ENCODE assay signal across 1 cellular context in the genomic region with DNA sequence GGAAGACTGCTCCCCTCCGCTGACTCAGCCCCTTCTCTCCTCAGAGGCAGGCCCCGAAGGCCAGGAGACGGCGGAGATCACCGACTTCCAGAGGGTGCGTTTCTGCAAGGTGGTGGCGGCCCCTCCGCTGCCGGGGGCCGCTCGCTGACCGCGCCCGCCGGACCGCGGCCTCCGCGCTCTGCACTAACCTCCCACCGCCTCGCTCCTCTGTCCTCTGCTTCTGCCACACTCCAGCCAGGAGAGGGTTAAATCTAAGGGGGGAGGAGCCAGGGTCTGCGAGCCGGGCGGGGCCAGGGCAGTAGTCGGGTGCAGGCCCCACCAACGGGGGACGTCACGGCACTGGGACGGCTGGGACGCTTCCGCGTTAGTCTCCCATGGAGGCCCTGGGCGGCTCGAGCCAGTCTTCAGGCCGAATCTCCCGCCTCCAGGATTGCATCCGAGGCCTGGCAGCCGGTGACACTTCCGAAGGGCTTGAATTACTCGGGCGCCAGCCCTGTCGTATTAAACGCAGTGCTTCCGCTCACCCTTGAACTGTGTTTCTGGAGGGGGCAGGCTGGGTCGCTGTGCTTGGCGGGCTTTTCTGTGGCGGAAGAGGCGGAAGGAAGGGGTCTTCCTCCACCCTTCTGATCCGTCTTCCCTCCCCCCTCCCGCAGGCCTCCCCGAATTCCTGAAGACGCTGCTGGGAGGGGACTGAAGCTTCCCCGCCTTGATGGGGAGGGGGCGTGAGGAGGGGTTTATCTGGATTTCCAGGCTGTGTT.
A peak's percentile ranks its signal among the peaks of the same experiment; 100 is the strongest.
TF ChIP-seq lines count a peak whose summit lies in the region.

No MANE protein-coding gene starts in this region.

TF ChIP-seq in K562, 482 proteins besides CTCF, POLR2A, EP300 and RAD21 (continued from another document and continues in another):
- TF ChIP-seq, protein P1, sequence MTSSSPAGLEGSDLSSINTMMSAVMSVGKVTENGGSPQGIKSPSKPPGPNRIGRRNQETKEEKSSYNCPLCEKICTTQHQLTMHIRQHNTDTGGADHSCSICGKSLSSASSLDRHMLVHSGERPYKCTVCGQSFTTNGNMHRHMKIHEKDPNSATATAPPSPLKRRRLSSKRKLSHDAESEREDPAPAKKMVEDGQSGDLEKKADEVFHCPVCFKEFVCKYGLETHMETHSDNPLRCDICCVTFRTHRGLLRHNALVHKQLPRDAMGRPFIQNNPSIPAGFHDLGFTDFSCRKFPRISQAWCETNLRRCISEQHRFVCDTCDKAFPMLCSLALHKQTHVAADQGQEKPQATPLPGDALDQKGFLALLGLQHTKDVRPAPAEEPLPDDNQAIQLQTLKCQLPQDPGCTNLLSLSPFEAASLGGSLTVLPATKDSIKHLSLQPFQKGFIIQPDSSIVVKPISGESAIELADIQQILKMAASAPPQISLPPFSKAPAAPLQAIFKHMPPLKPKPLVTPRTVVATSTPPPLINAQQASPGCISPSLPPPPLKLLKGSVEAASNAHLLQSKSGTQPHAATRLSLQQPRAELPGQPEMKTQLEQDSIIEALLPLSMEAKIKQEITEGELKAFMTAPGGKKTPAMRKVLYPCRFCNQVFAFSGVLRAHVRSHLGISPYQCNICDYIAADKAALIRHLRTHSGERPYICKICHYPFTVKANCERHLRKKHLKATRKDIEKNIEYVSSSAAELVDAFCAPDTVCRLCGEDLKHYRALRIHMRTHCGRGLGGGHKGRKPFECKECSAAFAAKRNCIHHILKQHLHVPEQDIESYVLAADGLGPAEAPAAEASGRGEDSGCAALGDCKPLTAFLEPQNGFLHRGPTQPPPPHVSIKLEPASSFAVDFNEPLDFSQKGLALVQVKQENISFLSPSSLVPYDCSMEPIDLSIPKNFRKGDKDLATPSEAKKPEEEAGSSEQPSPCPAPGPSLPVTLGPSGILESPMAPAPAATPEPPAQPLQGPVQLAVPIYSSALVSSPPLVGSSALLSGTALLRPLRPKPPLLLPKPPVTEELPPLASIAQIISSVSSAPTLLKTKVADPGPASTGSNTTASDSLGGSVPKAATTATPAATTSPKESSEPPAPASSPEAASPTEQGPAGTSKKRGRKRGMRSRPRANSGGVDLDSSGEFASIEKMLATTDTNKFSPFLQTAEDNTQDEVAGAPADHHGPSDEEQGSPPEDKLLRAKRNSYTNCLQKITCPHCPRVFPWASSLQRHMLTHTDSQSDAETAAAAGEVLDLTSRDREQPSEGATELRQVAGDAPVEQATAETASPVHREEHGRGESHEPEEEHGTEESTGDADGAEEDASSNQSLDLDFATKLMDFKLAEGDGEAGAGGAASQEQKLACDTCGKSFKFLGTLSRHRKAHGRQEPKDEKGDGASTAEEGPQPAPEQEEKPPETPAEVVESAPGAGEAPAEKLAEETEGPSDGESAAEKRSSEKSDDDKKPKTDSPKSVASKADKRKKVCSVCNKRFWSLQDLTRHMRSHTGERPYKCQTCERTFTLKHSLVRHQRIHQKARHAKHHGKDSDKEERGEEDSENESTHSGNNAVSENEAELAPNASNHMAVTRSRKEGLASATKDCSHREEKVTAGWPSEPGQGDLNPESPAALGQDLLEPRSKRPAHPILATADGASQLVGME (CRISPR knock-in tag; IDR thresholded peaks at IDR 0.05) = peak; percentile 70; the same call in 1 of the 2 replicates
- no peak for TF ChIP-seq TEAD2 (tag; IDR thresholded peaks at IDR 0.05)
- no peak for TF ChIP-seq NR2C2 (CRISPR knock-in tag; IDR thresholded peaks at IDR 0.05)
- TF ChIP-seq NR2C2 (tag; IDR thresholded peaks at IDR 0.05) = peak; percentile 85
- no peak for TF ChIP-seq ZNF699 (CRISPR knock-in tag; IDR thresholded peaks at IDR 0.05; ENCODE audit: insufficient replicate concordance)
- TF ChIP-seq ELF1 (tag; IDR thresholded peaks at IDR 0.05) = peak; percentile 93
- TF ChIP-seq, protein P2, sequence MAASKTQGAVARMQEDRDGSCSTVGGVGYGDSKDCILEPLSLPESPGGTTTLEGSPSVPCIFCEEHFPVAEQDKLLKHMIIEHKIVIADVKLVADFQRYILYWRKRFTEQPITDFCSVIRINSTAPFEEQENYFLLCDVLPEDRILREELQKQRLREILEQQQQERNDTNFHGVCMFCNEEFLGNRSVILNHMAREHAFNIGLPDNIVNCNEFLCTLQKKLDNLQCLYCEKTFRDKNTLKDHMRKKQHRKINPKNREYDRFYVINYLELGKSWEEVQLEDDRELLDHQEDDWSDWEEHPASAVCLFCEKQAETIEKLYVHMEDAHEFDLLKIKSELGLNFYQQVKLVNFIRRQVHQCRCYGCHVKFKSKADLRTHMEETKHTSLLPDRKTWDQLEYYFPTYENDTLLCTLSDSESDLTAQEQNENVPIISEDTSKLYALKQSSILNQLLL (CRISPR knock-in tag; IDR thresholded peaks at IDR 0.05; ENCODE audit: borderline replicate concordance) = no peak
- TF ChIP-seq ZNF316 (IDR thresholded peaks at IDR 0.05) = peak; percentile 89
- TF ChIP-seq RBM22 (IDR thresholded peaks at IDR 0.05; ENCODE audit: low read depth, low read length, poor library complexity, severe bottlenecking) = peak; percentile 87
- no peak for TF ChIP-seq ZNF282 (CRISPR knock-in tag; IDR thresholded peaks at IDR 0.05)
- no peak; the same call in 1 of the 2 replicates for TF ChIP-seq TRIM28 (IDR thresholded peaks at IDR 0.05)
- 0 out of 2 replicates have a peak, but pooled peaks have one; percentile 19 for TF ChIP-seq NR4A1 (CRISPR knock-in tag; IDR thresholded peaks at IDR 0.05)
- peak; percentile 54; the same call in 1 of the 2 replicates for TF ChIP-seq NR4A1 (tag; IDR thresholded peaks at IDR 0.05)
- TF ChIP-seq, protein P3, sequence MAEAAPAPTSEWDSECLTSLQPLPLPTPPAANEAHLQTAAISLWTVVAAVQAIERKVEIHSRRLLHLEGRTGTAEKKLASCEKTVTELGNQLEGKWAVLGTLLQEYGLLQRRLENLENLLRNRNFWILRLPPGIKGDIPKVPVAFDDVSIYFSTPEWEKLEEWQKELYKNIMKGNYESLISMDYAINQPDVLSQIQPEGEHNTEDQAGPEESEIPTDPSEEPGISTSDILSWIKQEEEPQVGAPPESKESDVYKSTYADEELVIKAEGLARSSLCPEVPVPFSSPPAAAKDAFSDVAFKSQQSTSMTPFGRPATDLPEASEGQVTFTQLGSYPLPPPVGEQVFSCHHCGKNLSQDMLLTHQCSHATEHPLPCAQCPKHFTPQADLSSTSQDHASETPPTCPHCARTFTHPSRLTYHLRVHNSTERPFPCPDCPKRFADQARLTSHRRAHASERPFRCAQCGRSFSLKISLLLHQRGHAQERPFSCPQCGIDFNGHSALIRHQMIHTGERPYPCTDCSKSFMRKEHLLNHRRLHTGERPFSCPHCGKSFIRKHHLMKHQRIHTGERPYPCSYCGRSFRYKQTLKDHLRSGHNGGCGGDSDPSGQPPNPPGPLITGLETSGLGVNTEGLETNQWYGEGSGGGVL (CRISPR knock-in tag; IDR thresholded peaks at IDR 0.05) = no peak
- TF ChIP-seq TBL1XR1 (IDR thresholded peaks at IDR 0.05; ENCODE audit: low read length in 2 of 2) = no peak; a peak in 1 of 4 replicates
- 0 out of 2 replicates have a peak, but pooled peaks have one; percentile 12 for TF ChIP-seq ZNF76 (CRISPR knock-in tag; IDR thresholded peaks at IDR 0.05; ENCODE audit: borderline replicate concordance)
- TF ChIP-seq NONO (IDR thresholded peaks at IDR 0.05; ENCODE audit: low read depth in 2 of 2, low read length in 1 of 2) = 0 out of 4 replicates have a peak, but pooled peaks of 1 of the 2 experiments have one; percentile 53
- TF ChIP-seq, protein P4, sequence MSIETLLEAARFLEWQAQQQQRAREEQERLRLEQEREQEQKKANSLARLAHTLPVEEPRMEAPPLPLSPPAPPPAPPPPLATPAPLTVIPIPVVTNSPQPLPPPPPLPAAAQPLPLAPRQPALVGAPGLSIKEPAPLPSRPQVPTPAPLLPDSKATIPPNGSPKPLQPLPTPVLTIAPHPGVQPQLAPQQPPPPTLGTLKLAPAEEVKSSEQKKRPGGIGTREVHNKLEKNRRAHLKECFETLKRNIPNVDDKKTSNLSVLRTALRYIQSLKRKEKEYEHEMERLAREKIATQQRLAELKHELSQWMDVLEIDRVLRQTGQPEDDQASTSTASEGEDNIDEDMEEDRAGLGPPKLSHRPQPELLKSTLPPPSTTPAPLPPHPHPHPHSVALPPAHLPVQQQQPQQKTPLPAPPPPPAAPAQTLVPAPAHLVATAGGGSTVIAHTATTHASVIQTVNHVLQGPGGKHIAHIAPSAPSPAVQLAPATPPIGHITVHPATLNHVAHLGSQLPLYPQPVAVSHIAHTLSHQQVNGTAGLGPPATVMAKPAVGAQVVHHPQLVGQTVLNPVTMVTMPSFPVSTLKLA (conservative IDR thresholded peaks at IDR 0.05) = peak; percentile 36 to 76; a peak in 3 of 4 replicates
- peak in 1 of 2 experiments; percentile 52; a peak in 1 of 4 replicates for TF ChIP-seq CSDE1 (IDR thresholded peaks at IDR 0.05)
- TF ChIP-seq KLF16 (IDR thresholded peaks at IDR 0.05) = no peak; the same call in 1 of the 2 replicates
- TF ChIP-seq NR3C1 (CRISPR knock-in tag; IDR thresholded peaks at IDR 0.05) = no peak
- TF ChIP-seq RUNX1 (IDR thresholded peaks at IDR 0.05; ENCODE audit: low read depth) = no peak
- no peak for TF ChIP-seq MCM7 (IDR thresholded peaks at IDR 0.05)
- TF ChIP-seq, protein P5, sequence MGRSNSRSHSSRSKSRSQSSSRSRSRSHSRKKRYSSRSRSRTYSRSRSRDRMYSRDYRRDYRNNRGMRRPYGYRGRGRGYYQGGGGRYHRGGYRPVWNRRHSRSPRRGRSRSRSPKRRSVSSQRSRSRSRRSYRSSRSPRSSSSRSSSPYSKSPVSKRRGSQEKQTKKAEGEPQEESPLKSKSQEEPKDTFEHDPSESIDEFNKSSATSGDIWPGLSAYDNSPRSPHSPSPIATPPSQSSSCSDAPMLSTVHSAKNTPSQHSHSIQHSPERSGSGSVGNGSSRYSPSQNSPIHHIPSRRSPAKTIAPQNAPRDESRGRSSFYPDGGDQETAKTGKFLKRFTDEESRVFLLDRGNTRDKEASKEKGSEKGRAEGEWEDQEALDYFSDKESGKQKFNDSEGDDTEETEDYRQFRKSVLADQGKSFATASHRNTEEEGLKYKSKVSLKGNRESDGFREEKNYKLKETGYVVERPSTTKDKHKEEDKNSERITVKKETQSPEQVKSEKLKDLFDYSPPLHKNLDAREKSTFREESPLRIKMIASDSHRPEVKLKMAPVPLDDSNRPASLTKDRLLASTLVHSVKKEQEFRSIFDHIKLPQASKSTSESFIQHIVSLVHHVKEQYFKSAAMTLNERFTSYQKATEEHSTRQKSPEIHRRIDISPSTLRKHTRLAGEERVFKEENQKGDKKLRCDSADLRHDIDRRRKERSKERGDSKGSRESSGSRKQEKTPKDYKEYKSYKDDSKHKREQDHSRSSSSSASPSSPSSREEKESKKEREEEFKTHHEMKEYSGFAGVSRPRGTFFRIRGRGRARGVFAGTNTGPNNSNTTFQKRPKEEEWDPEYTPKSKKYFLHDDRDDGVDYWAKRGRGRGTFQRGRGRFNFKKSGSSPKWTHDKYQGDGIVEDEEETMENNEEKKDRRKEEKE (IDR thresholded peaks at IDR 0.05; ENCODE audit: borderline replicate concordance in 1 of 2, control insufficient read depth in 1 of 2, low read depth in 2 of 2, low read length in 1 of 2) = no peak
- TF ChIP-seq HMG20B (CRISPR knock-in tag; IDR thresholded peaks at IDR 0.05) = no peak
- TF ChIP-seq, protein P6, sequence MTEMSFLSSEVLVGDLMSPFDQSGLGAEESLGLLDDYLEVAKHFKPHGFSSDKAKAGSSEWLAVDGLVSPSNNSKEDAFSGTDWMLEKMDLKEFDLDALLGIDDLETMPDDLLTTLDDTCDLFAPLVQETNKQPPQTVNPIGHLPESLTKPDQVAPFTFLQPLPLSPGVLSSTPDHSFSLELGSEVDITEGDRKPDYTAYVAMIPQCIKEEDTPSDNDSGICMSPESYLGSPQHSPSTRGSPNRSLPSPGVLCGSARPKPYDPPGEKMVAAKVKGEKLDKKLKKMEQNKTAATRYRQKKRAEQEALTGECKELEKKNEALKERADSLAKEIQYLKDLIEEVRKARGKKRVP (CRISPR knock-in tag; IDR thresholded peaks at IDR 0.05) = no peak; the same call in 1 of the 2 replicates
- peak; percentile 73 for TF ChIP-seq FUS (optimal IDR thresholded peaks at IDR 0.05; ENCODE audit: low read depth, low read length)
- no peak for TF ChIP-seq ZEB2 (IDR thresholded peaks at IDR 0.05)
